In the genomic region with DNA sequence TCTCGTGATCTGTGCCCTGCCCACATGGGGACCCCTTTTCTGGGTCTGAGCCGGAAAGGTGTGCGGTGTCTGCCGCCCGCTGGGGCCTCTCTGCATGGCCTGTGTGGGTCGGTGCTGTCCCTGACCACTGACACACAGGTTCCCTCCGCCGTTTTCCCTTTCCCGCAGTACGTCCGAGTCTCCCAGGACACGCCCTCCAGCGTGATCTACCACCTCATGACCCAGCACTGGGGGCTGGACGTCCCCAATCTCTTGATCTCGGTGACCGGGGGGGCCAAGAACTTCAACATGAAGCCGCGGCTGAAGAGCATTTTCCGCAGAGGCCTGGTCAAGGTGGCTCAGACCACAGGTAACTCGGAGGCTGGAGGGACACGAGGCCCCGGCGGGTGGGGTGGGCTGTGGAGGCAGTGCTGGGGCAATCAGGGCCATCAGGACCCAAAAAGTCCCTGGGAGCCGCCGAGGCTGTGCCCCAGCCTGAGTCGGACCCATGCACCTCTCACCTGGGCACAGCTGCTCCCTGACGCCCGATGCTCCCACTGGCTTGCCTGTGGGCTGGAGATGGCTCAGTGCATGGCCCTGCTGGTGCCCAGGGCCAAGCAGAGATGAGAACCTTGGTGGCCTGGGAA, we compare ENCODE assay signal across 19 cellular contexts.
"Had no signal": no experiment of that assay in that cellular context is flagged by ENCODE, and none has a peak within 500 bp of the region (broad histone marks: within the 10 kb centered on the region; RNA-seq: fewer than 3 reads in every experiment).

No MANE protein-coding gene starts in this region.

- H3K4me3 ChIP-seq: skin epidermis had no signal

- DNase-seq: activated CD4-positive, alpha-beta T cell treated with anti-CD3 and anti-CD28 coated beads, Interleukin-2, amount 50 U/mL, for 48 hours; activated gamma-delta T cell treated with Interleukin-2 at 50 U/mL for 16 hours; brain microvascular endothelial cell; effector memory CD8-positive, alpha-beta T cell; immature natural killer cell; left cardiac atrium; mammary epithelial cell; naive B cell; retina; stimulated activated CD4-positive, alpha-beta T cell treated with anti-CD3 and anti-CD28 coated beads, Interleukin-4, amount 100 ng/mL, for 24 hours; T-helper 17 cell; WERI-Rb-1 had no signal

- H3K27ac Mint-ChIP-seq: activated naive CD8-positive, alpha-beta T cell; dendritic cell treated with granulocyte-macrophage colony-stimulating factor and Interleukin-4, amounts not matched to agents 40 ng/mL and 50 ng/mL, for 4 days; effector memory CD8-positive, alpha-beta T cell; immature natural killer cell; stimulated activated naive CD8-positive, alpha-beta T cell treated with anti-CD3 and anti-CD28 coated beads, Interleukin-15, Interleukin-2, amounts not matched to agents 100 ng/mL and 50 ng/mL, for 24 hours; T-helper 17 cell; type B pancreatic cell had no signal

- H3K36me3 ChIP-seq: brain microvascular endothelial cell, WERI-Rb-1 had no signal

- H3K9me3 Mint-ChIP-seq: type B pancreatic cell had no signal

- H3K27ac ChIP-seq: brain microvascular endothelial cell, epithelial cell of prostate, neutrophil, skin epidermis, WERI-Rb-1 had no signal

- H3K9me3 ChIP-seq: neutrophil had no signal

- H3K27me3 ChIP-seq: brain microvascular endothelial cell, neutrophil had no signal

- ATAC-seq: effector memory CD8-positive, alpha-beta T cell; left cardiac atrium; T-helper 17 cell had no signal

- H3K36me3 Mint-ChIP-seq: type B pancreatic cell had no signal

- H3K27me3 Mint-ChIP-seq: activated naive CD8-positive, alpha-beta T cell; naive B cell; stimulated activated naive CD8-positive, alpha-beta T cell treated with anti-CD3 and anti-CD28 coated beads, Interleukin-15, Interleukin-2, amounts not matched to agents 100 ng/mL and 50 ng/mL, for 24 hours; T-helper 17 cell had no signal

- H3K4me3 Mint-ChIP-seq: activated naive CD8-positive, alpha-beta T cell; dendritic cell treated with granulocyte-macrophage colony-stimulating factor and Interleukin-4, amounts not matched to agents 40 ng/mL and 50 ng/mL, for 4 days; effector memory CD8-positive, alpha-beta T cell; immature natural killer cell; naive B cell; stimulated activated naive CD8-positive, alpha-beta T cell treated with anti-CD3 and anti-CD28 coated beads, Interleukin-15, Interleukin-2, amounts not matched to agents 100 ng/mL and 50 ng/mL, for 24 hours; T-helper 17 cell; type B pancreatic cell had no signal
